30 cellular contexts compared by ENCODE assay signal in the genomic region with DNA sequence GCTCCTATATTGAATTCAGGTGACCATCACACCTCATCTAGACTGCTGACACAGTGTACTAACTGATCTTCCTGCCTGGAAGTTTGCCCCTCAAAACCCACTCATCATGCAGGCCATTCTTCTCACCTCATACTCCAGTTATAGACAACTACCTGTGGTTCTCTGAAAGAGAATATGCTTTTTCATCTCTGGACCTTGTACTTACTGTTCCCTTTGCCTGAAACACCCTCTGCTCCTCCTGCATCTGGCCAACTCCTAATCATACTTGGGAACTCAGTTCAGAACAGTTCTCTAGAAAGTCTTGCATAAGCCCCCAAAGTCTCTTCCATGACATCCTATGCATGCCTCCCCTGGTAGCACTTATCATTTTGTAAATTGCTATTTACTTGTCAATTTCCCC. TPM values are rescaled to one million over a fixed set of nuclear protein-coding genes. Genes with fewer than 3 reads are reported as not detected.
"Had no signal": no experiment of that assay in that cellular context is flagged by ENCODE, and none has a peak within 500 bp of the region (broad histone marks: within the 10 kb centered on the region; RNA-seq: fewer than 3 reads in every experiment).

No MANE protein-coding gene starts in this region.

- H3K4me3 ChIP-seq: ascending aorta, breast epithelium, cardiac muscle cell, colonic mucosa had no signal

- H3K27me3 ChIP-seq: ascending aorta, breast epithelium, cardiac muscle cell, colonic mucosa had no signal

- H3K9me3 ChIP-seq: ascending aorta, breast epithelium, colonic mucosa had no signal

- H3K27me3 Mint-ChIP-seq: activated CD4-positive, alpha-beta memory T cell treated with anti-CD3 and anti-CD28 coated beads, Interleukin-2, amount 10 ng/mL, durations not matched to agents 7 days and 5 days; activated CD4-positive, alpha-beta T cell treated with anti-CD3 and anti-CD28 coated beads, Interleukin-2, amount 10 ng/mL, durations not matched to agents 7 days and 5 days; activated naive CD4-positive, alpha-beta T cell treated with anti-CD3 and anti-CD28 coated beads, Interleukin-2, amount 10 ng/mL, durations not matched to agents 7 days and 5 days; activated naive CD8-positive, alpha-beta T cell treated with anti-CD3 and anti-CD28 coated beads, Interleukin-2, amount 10 ng/mL, durations not matched to agents 7 days and 5 days; activated T-cell treated with anti-CD3 and anti-CD28 coated beads, Interleukin-2, amount 50 U/mL, for 24 hours; brain had no signal

- H3K36me3 ChIP-seq: breast epithelium, colonic mucosa had no signal

- H3K9me3 Mint-ChIP-seq: activated CD4-positive, alpha-beta memory T cell treated with anti-CD3 and anti-CD28 coated beads, Interleukin-2, amount 10 ng/mL, durations not matched to agents 7 days and 5 days; activated CD4-positive, alpha-beta T cell treated with anti-CD3 and anti-CD28 coated beads, Interleukin-2, amount 10 ng/mL, durations not matched to agents 7 days and 5 days; activated naive CD4-positive, alpha-beta T cell treated with anti-CD3 and anti-CD28 coated beads, Interleukin-2, amount 10 ng/mL, durations not matched to agents 7 days and 5 days; activated naive CD4-positive, alpha-beta T cell treated with anti-CD3 and anti-CD28 coated beads, Interleukin-2, amount 50 U/mL, for 72 hours; activated naive CD8-positive, alpha-beta T cell treated with anti-CD3 and anti-CD28 coated beads, Interleukin-2, amount 10 ng/mL, durations not matched to agents 7 days and 5 days; activated T-cell treated with anti-CD3 and anti-CD28 coated beads, Interleukin-2, amount 50 U/mL, for 24 hours; activated T-cell treated with anti-CD3 and anti-CD28 coated beads, Interleukin-2, amount 50 U/mL, for 72 hours; brain; endodermal cell; WTC11 had no signal

- H3K4me1 ChIP-seq: ascending aorta, breast epithelium, colonic mucosa had no signal

- H3K27ac ChIP-seq: ascending aorta, breast epithelium, cardiac muscle cell, colonic mucosa had no signal

- FAIRE-seq: frontal cortex had no signal

- ATAC-seq: activated naive CD4-positive, alpha-beta T cell treated with anti-CD3 and anti-CD28 coated beads, Interleukin-2, amount 50 U/mL, for 72 hours; activated T-cell treated with anti-CD3 and anti-CD28 coated beads, Interleukin-2, amount 50 U/mL, for 72 hours; esophagus mucosa; WTC11 had no signal

- H3K4me3 Mint-ChIP-seq: activated CD4-positive, alpha-beta memory T cell treated with anti-CD3 and anti-CD28 coated beads, Interleukin-2, amount 10 ng/mL, durations not matched to agents 7 days and 5 days; activated CD4-positive, alpha-beta T cell treated with anti-CD3 and anti-CD28 coated beads, Interleukin-2, amount 10 ng/mL, durations not matched to agents 7 days and 5 days; activated naive CD4-positive, alpha-beta T cell treated with anti-CD3 and anti-CD28 coated beads, Interleukin-2, amount 10 ng/mL, durations not matched to agents 7 days and 5 days; activated naive CD8-positive, alpha-beta T cell treated with anti-CD3 and anti-CD28 coated beads, Interleukin-2, amount 10 ng/mL, durations not matched to agents 7 days and 5 days; activated T-cell treated with anti-CD3 and anti-CD28 coated beads, Interleukin-2, amount 50 U/mL, for 24 hours; activated T-cell treated with anti-CD3 and anti-CD28 coated beads, Interleukin-2, amount 50 U/mL, for 72 hours; brain; endodermal cell; WTC11 had no signal

- H3K27ac Mint-ChIP-seq: activated CD4-positive, alpha-beta memory T cell treated with anti-CD3 and anti-CD28 coated beads, Interleukin-2, amount 10 ng/mL, durations not matched to agents 7 days and 5 days; activated CD4-positive, alpha-beta T cell treated with anti-CD3 and anti-CD28 coated beads, Interleukin-2, amount 10 ng/mL, durations not matched to agents 7 days and 5 days; activated naive CD4-positive, alpha-beta T cell treated with anti-CD3 and anti-CD28 coated beads, Interleukin-2, amount 10 ng/mL, durations not matched to agents 7 days and 5 days; activated naive CD4-positive, alpha-beta T cell treated with anti-CD3 and anti-CD28 coated beads, Interleukin-2, amount 50 U/mL, for 72 hours; activated naive CD8-positive, alpha-beta T cell treated with anti-CD3 and anti-CD28 coated beads, Interleukin-2, amount 10 ng/mL, durations not matched to agents 7 days and 5 days; activated T-cell treated with anti-CD3 and anti-CD28 coated beads, Interleukin-2, amount 50 U/mL, for 24 hours; activated T-cell treated with anti-CD3 and anti-CD28 coated beads, Interleukin-2, amount 50 U/mL, for 72 hours; brain; endodermal cell; WTC11 had no signal

- H3K4me1 Mint-ChIP-seq: activated naive CD4-positive, alpha-beta T cell treated with anti-CD3 and anti-CD28 coated beads, Interleukin-2, amount 10 ng/mL, durations not matched to agents 7 days and 5 days; activated naive CD8-positive, alpha-beta T cell treated with anti-CD3 and anti-CD28 coated beads, Interleukin-2, amount 10 ng/mL, durations not matched to agents 7 days and 5 days; brain; endodermal cell; WTC11 had no signal

- DNase-seq: activated CD4-positive, alpha-beta memory T cell treated with anti-CD3 and anti-CD28 coated beads, Interleukin-2, amount 10 ng/mL, durations not matched to agents 7 days and 5 days; activated CD4-positive, alpha-beta T cell treated with anti-CD3 and anti-CD28 coated beads for 1 hour; activated CD4-positive, alpha-beta T cell treated with anti-CD3 and anti-CD28 coated beads for 4 hours; activated CD4-positive, alpha-beta T cell treated with anti-CD3 and anti-CD28 coated beads, Interleukin-2, amount 10 ng/mL, durations not matched to agents 7 days and 5 days; activated CD4-positive, alpha-beta T cell treated with anti-CD3 and anti-CD28 coated beads, Interleukin-2, amount 50 U/mL, for 4 hours; activated CD8-positive, alpha-beta memory T cell treated with anti-CD3 and anti-CD28 coated beads, Interleukin-2, amount 50 U/mL, for 48 hours; activated gamma-delta T cell; activated naive CD4-positive, alpha-beta T cell; activated naive CD4-positive, alpha-beta T cell treated with anti-CD3 and anti-CD28 coated beads, Interleukin-2, amount 10 ng/mL, durations not matched to agents 7 days and 5 days; activated naive CD8-positive, alpha-beta T cell treated with anti-CD3 and anti-CD28 coated beads, Interleukin-2, amount 10 ng/mL, durations not matched to agents 7 days and 5 days; activated T-cell treated with anti-CD3 and anti-CD28 coated beads for 4 hours; activated T-cell treated with anti-CD3 and anti-CD28 coated beads, Interleukin-2, amount 50 U/mL, for 24 hours; activated T-cell treated with anti-CD3 and anti-CD28 coated beads, Interleukin-2, amount 50 U/mL, for 72 hours; central memory CD4-positive, alpha-beta T cell; cerebellar nuclear complex; effector memory CD4-positive, alpha-beta T cell; endodermal cell; foreskin fibroblast; head of caudate nucleus; T-helper 2 cell had no signal

RNA-seq across cellular contexts. Expression of a gene that starts 28.2 kb away (rescaled TPM):
- total RNA-seq: activated CD4-positive, alpha-beta memory T cell treated with anti-CD3 and anti-CD28 coated beads, Interleukin-2, amount 10 ng/mL, durations not matched to agents 7 days and 5 days; activated CD4-positive, alpha-beta T cell treated with anti-CD3 and anti-CD28 coated beads, Interleukin-2, amount 10 ng/mL, durations not matched to agents 7 days and 5 days; activated naive CD4-positive, alpha-beta T cell treated with anti-CD3 and anti-CD28 coated beads, Interleukin-2, amount 50 U/mL, for 72 hours; activated naive CD8-positive, alpha-beta T cell treated with anti-CD3 and anti-CD28 coated beads, Interleukin-2, amount 10 ng/mL, durations not matched to agents 7 days and 5 days; activated T-cell treated with anti-CD3 and anti-CD28 coated beads, Interleukin-2, amount 50 U/mL, for 72 hours; cardiac muscle cell; endodermal cell; T-helper 1 cell treated with Interleukin-12 subunit alpha and Interleukin-12 subunit beta and Interleukin-4 antibody, amounts not matched to agents 30 ng/mL and 1 ng/mL, for 36 hours had no signal
